In genomic region chr7:91263359-91264082, GRCh38 we compare ENCODE assay signal across 8 cellular contexts. TPM values are rescaled to one million over a fixed set of nuclear protein-coding genes. Genes with fewer than 3 reads are reported as not detected.
DNase-seq lines count a peak whose midpoint lies in the region; ATAC-seq and TF ChIP-seq lines count a peak whose summit lies in the region.

No MANE protein-coding gene starts in this region.

- H3K36me3 Mint-ChIP-seq in glutamatergic neuron (ENCODE audit: unreplicated experiment) = no peaks in the 10 kb centered on the region

- peaks cover 6% of the 10 kb centered on the region for H3K4me1 ChIP-seq in osteoblast (ENCODE audit: insufficient read depth, low read length)

- H2AFZ ChIP-seq in osteoblast (ENCODE audit: low read length) = peak overlapping the region; percentile 87

- H3K4me1 Mint-ChIP-seq in glutamatergic neuron (ENCODE audit: low read depth, unreplicated experiment) = peaks cover 5% of the 10 kb centered on the region

- peak overlapping the region; percentile 28 for H3K27ac Mint-ChIP-seq in glutamatergic neuron (ENCODE audit: unreplicated experiment)

- peaks cover 21% of the 10 kb centered on the region for H3K79me2 ChIP-seq in osteoblast (ENCODE audit: insufficient read depth, low read length)

- H3K27ac ChIP-seq in WERI-Rb-1 (peak overlapping the region; percentile 73), osteoblast (ENCODE audit: low read depth, low read length) (peak overlapping the region; percentile 79)

- peaks cover 2% of the 10 kb centered on the region for H3K9me3 Mint-ChIP-seq in glutamatergic neuron (ENCODE audit: unreplicated experiment)

- H3K9me3 ChIP-seq in MG63 = no peaks in the 10 kb centered on the region
- H3K9me3 ChIP-seq in WERI-Rb-1 (ENCODE audit: severe bottlenecking) = no peaks in the 10 kb centered on the region
- no peaks in the 10 kb centered on the region for H3K9me3 ChIP-seq in osteoblast (ENCODE audit: low read depth, low read length)

- DNase-seq in ELR (ENCODE audit: low read depth) = peak; percentile 58
- DNase-seq in MG63 = peak; percentile 54
- peak; percentile 50 for DNase-seq in WERI-Rb-1
- peak; percentile 30 for DNase-seq in glutamatergic neuron
- peak; percentile 88 for DNase-seq in osteoblast (ENCODE audit: insufficient read length, low spot score, missing footprints)
- no peak for DNase-seq in superior temporal gyrus (ENCODE audit: extremely low spot score)

- peak overlapping the region; percentile 95 for H3K4me2 ChIP-seq in osteoblast (ENCODE audit: insufficient read depth, low read length)

- H3K4me3 ChIP-seq in MG63 (peak overlapping the region; percentile 61), WERI-Rb-1 (ENCODE audit: low read depth, low read length) (peak overlapping the region; percentile 90), osteoblast (ENCODE audit: insufficient read depth, low read length) (peak overlapping the region; percentile 81)

- H3K27me3 Mint-ChIP-seq in glutamatergic neuron (ENCODE audit: unreplicated experiment) = peaks cover 21% of the 10 kb centered on the region

- TF ChIP-seq CTCF in WERI-Rb-1 (IDR thresholded peaks at IDR 0.05; ENCODE audit: low read depth, low read length) (no peak), glutamatergic neuron (IDR thresholded peaks at IDR 0.05; ENCODE audit: partially characterized antibody, unreplicated experiment) (no peak), osteoblast (IDR thresholded peaks at IDR 0.05; ENCODE audit: extremely low read depth, low read depth, low read length) (no peak)

- H3K4me3 Mint-ChIP-seq in glutamatergic neuron (ENCODE audit: unreplicated experiment) = peak overlapping the region; percentile 86

- peaks cover 6% of the 10 kb centered on the region for H4K20me1 ChIP-seq in osteoblast (ENCODE audit: insufficient read depth, low read length)

- H3K36me3 ChIP-seq in MG63 (no peaks in the 10 kb centered on the region), WERI-Rb-1 (no peaks in the 10 kb centered on the region; the same call in 1 of the 2 replicates), osteoblast (ENCODE audit: insufficient read depth, low read length) (no peaks in the 10 kb centered on the region)

- no peak for ATAC-seq in HG03108 (IDR thresholded peaks at IDR 0.05; ENCODE audit: unreplicated experiment)
- no peak for ATAC-seq in HG02840 (IDR thresholded peaks at IDR 0.05; ENCODE audit: low FRiP score, unreplicated experiment)

- no peaks in the 10 kb centered on the region for H3K27me3 ChIP-seq in MG63
- no peaks in the 10 kb centered on the region for H3K27me3 ChIP-seq in WERI-Rb-1 (ENCODE audit: insufficient read depth, low read depth, severe bottlenecking)
- H3K27me3 ChIP-seq in osteoblast (ENCODE audit: insufficient read depth, low read length) = no peaks in the 10 kb centered on the region

RNA-seq across cellular contexts. Expression of gene FZD1, which starts 0.7 kb away (rescaled TPM):
- total RNA-seq in MG63 (2014; rRNA removed; shearing (Covaris generic); ENCODE audit: low replicate concordance) = 2.3 and 3.9 TPM in 2 replicates
- total RNA-seq in glutamatergic neuron (ENCODE audit: unreplicated experiment) (4.9 TPM), osteoblast (40.5 and 45.4 TPM in 2 replicates)
